Comparison of ENCODE assay signal across 17 cellular contexts in genomic region chr3:139574026-139574947, GRCh38. TPM values are rescaled to one million over a fixed set of nuclear protein-coding genes. Genes with fewer than 3 reads are reported as not detected.
DNase-seq lines count a peak whose midpoint lies in the region; ATAC-seq and TF ChIP-seq lines count a peak whose summit lies in the region.
"Had no signal": no experiment of that assay in that cellular context is flagged by ENCODE, and none has a peak within 500 bp of the region (broad histone marks: within the 10 kb centered on the region; RNA-seq: fewer than 3 reads in every experiment).

No MANE protein-coding gene starts in this region.

- no peaks in the 10 kb centered on the region for H3K27me3 Mint-ChIP-seq in naive thymus-derived CD4-positive, alpha-beta T cell

- intact Hi-C loops in Right ventricle myocardium inferior (cut with DNase I) = no loop called here
- intact Hi-C loops in OCI-LY7 (cut with micrococcal nuclease; ENCODE audit: unreplicated experiment) = no loop called here
- intact Hi-C loops in heart left ventricle (cut with DNase I) = no loop called here
- intact Hi-C loops in aorta (cut with DNase I) = no loop called here
- intact Hi-C loops in naive thymus-derived CD4-positive, alpha-beta T cell (cut with micrococcal nuclease) = no loop called here

- POLR2A ChIA-PET in OCI-LY7 (lab: Charles Lee) = interaction anchor here (0.7 kb wide), 1 partner anchor 15 kb away, joined by 3 read pairs; no protein-coding TSS in a partner anchor
- POLR2A ChIA-PET in naive thymus-derived CD4-positive, alpha-beta T cell (lab: Charles Lee) = no interaction called here

- H3K9me3 ChIP-seq in right atrium auricular region = no peaks in the 10 kb centered on the region
- H3K9me3 ChIP-seq in OCI-LY7 (ENCODE audit: low read length) = no peaks in the 10 kb centered on the region
- no peaks in the 10 kb centered on the region for H3K9me3 ChIP-seq in heart left ventricle
- no peaks in the 10 kb centered on the region for H3K9me3 ChIP-seq in aorta (ENCODE audit: control insufficient read depth, low read length)
- no peaks in the 10 kb centered on the region for H3K9me3 ChIP-seq in naive thymus-derived CD4-positive, alpha-beta T cell (ENCODE audit: control insufficient read depth in 2 of 3, low read length in 3 of 3)
- H3K9me3 ChIP-seq: uterus had no signal

- no peak overlapping the region for H3K27ac Mint-ChIP-seq in naive thymus-derived CD4-positive, alpha-beta T cell
- H3K27ac Mint-ChIP-seq: activated CD8-positive, alpha-beta T cell treated with anti-CD3 and anti-CD28 coated beads, Interleukin-2, amount 10 ng/mL, durations not matched to agents 7 days and 5 days had no signal

- TF ChIP-seq POLR2A in heart left ventricle (IDR thresholded peaks at IDR 0.05) = no peak

- no peaks in the 10 kb centered on the region for H3K27me3 ChIP-seq in right atrium auricular region
- H3K27me3 ChIP-seq in heart left ventricle = no peaks in the 10 kb centered on the region
- H3K27me3 ChIP-seq in aorta (ENCODE audit: control insufficient read depth in 1 of 2, insufficient read depth in 2 of 2, low read length in 1 of 2) = no peaks in the 10 kb centered on the region
- H3K27me3 ChIP-seq in naive thymus-derived CD4-positive, alpha-beta T cell (ENCODE audit: control insufficient read depth in 2 of 2, insufficient read depth in 2 of 2, low read length in 2 of 2) = no peaks in the 10 kb centered on the region
- H3K27me3 ChIP-seq: uterus had no signal

- ATAC-seq in Right ventricle myocardium inferior = peak; percentile 72
- ATAC-seq in heart left ventricle = peak in 3 of 4 donors; percentile 66 to 83 (median 72)
- ATAC-seq in aorta (ENCODE audit: low FRiP score) = peak; percentile 48
- no peak for ATAC-seq in naive thymus-derived CD4-positive, alpha-beta T cell
- ATAC-seq in HG02798 (IDR thresholded peaks at IDR 0.05; ENCODE audit: poor library complexity, unreplicated experiment) = no peak
- ATAC-seq: activated CD8-positive, alpha-beta T cell treated with anti-CD3 and anti-CD28 coated beads, Interleukin-2, amount 10 ng/mL, durations not matched to agents 7 days and 5 days had no signal

- BruUV-seq in OCI-LY7 (replicated peaks; lab: Mats Ljungman, UMichigan) = no TSS peak

- peaks cover 0 to 61% (median 43%) of the 10 kb centered on the region in 5 donors for H3K36me3 Mint-ChIP-seq in naive thymus-derived CD4-positive, alpha-beta T cell

- H3K79me2 ChIP-seq in OCI-LY7 (ENCODE audit: insufficient read depth, low read depth, low read length) = no peaks in the 10 kb centered on the region

- H4K20me1 ChIP-seq in OCI-LY7 (ENCODE audit: insufficient read depth, low read length) = no peaks in the 10 kb centered on the region

- no peak overlapping the region for H2AFZ ChIP-seq in OCI-LY7 (ENCODE audit: low read length)

- CTCF ChIA-PET in OCI-LY7 (lab: Charles Lee; ENCODE audit: unreplicated experiment) = no interaction called here
- CTCF ChIA-PET in naive thymus-derived CD4-positive, alpha-beta T cell (lab: Charles Lee) = interaction anchor here (0.6 kb wide), 1 partner anchor 146 kb away, joined by 3 read pairs; no protein-coding TSS in a partner anchor

- H3K4me3 ChIP-seq in right atrium auricular region = no peak overlapping the region
- H3K4me3 ChIP-seq in OCI-LY7 (ENCODE audit: low read depth, low read length, poor library complexity, severe bottlenecking) = no peak overlapping the region
- no peak overlapping the region for H3K4me3 ChIP-seq in heart left ventricle
- H3K4me3 ChIP-seq in aorta (ENCODE audit: low read length in 2 of 2) = no peak overlapping the region
- no peak overlapping the region for H3K4me3 ChIP-seq in naive thymus-derived CD4-positive, alpha-beta T cell (ENCODE audit: low read length)
- H3K4me3 ChIP-seq: uterus had no signal

- 43 to 71% (median 50%) methylated on average over 1 of the region's 1 CpG for WGBS in heart left ventricle, 4 donors
- 24 to 30% methylated on average over 1 of the region's 1 CpG for WGBS in aorta, 2 donors

- no peaks in the 10 kb centered on the region for H3K4me1 Mint-ChIP-seq in naive thymus-derived CD4-positive, alpha-beta T cell

- H3K27ac ChIP-seq in right atrium auricular region (no peak overlapping the region), OCI-LY7 (ENCODE audit: low read depth, low read length, poor library complexity, severe bottlenecking) (no peak overlapping the region), heart left ventricle (no peak overlapping the region), aorta (ENCODE audit: low read depth in 1 of 2, low read length in 2 of 2) (no peak overlapping the region)
- no peak overlapping the region for H3K27ac ChIP-seq in naive thymus-derived CD4-positive, alpha-beta T cell (ENCODE audit: low read depth, low read length)
- H3K27ac ChIP-seq: uterus had no signal

- no peak overlapping the region for H3K4me3 Mint-ChIP-seq in naive thymus-derived CD4-positive, alpha-beta T cell
- H3K4me3 Mint-ChIP-seq: activated CD8-positive, alpha-beta T cell treated with anti-CD3 and anti-CD28 coated beads, Interleukin-2, amount 10 ng/mL, durations not matched to agents 7 days and 5 days had no signal

- H3K9me3 Mint-ChIP-seq in naive thymus-derived CD4-positive, alpha-beta T cell = peaks cover 0 to 12% (median 7%) of the 10 kb centered on the region in 11 donors

- H3K4me1 ChIP-seq in right atrium auricular region = peaks cover 0 to 21% of the 10 kb centered on the region in 2 donors
- no peaks in the 10 kb centered on the region for H3K4me1 ChIP-seq in OCI-LY7 (ENCODE audit: insufficient read depth, low read length, poor library complexity, severe bottlenecking)
- H3K4me1 ChIP-seq in heart left ventricle = peaks cover 2 to 36% (median 19%) of the 10 kb centered on the region in 12 donors
- H3K4me1 ChIP-seq in aorta (ENCODE audit: control insufficient read depth in 1 of 2, insufficient read depth in 2 of 2, low read length in 2 of 2) = no peaks in the 10 kb centered on the region
- H3K4me1 ChIP-seq in naive thymus-derived CD4-positive, alpha-beta T cell (ENCODE audit: control insufficient read depth in 2 of 2, insufficient read depth in 2 of 2, low read length in 2 of 2) = no peaks in the 10 kb centered on the region
- H3K4me1 ChIP-seq: uterus had no signal

- peak; percentile 86 for DNase-seq in Right ventricle myocardium inferior (ENCODE audit: missing footprints)
- no peak for DNase-seq in right atrium auricular region (ENCODE audit: low spot score)
- DNase-seq in OCI-LY7 (ENCODE audit: low spot score) = no peak
- DNase-seq in heart left ventricle = peak; percentile 46 to 79 (median 64)
- DNase-seq in aorta = peak in 1 of 2 donors; percentile 55
- no peak for DNase-seq in NCI-H2107 (lab: John Stamatoyannopoulos, UW)
- no peak for DNase-seq in naive thymus-derived CD4-positive, alpha-beta T cell
- DNase-seq: activated CD8-positive, alpha-beta T cell treated with anti-CD3 and anti-CD28 coated beads, Interleukin-2, amount 10 ng/mL, durations not matched to agents 7 days and 5 days; activated gamma-delta T cell; central memory CD4-positive, alpha-beta T cell; erythroblast; H7; mesendoderm; NCI-H187; T1000 had no signal

- no peak overlapping the region for H3K4me2 ChIP-seq in OCI-LY7 (ENCODE audit: low read length)

- H3K9me2 ChIP-seq in OCI-LY7 (ENCODE audit: insufficient read depth, low read length) = no peaks in the 10 kb centered on the region

- peaks cover 7% of the 10 kb centered on the region for H3K36me3 ChIP-seq in right atrium auricular region
- no peaks in the 10 kb centered on the region for H3K36me3 ChIP-seq in OCI-LY7 (ENCODE audit: insufficient read depth, low read length)
- H3K36me3 ChIP-seq in heart left ventricle = peaks cover 0 to 22% (median 3%) of the 10 kb centered on the region in 9 donors
- H3K36me3 ChIP-seq in aorta (ENCODE audit: control insufficient read depth in 1 of 2, insufficient read depth in 2 of 2, low read length in 1 of 2) = peaks cover 0 to 4% of the 10 kb centered on the region in 2 donors
- H3K36me3 ChIP-seq in naive thymus-derived CD4-positive, alpha-beta T cell (ENCODE audit: control insufficient read depth in 2 of 3, insufficient read depth in 3 of 3, low read length in 3 of 3) = no peaks in the 10 kb centered on the region
- H3K36me3 ChIP-seq: uterus had no signal

- TF ChIP-seq CTCF in right atrium auricular region (IDR thresholded peaks at IDR 0.05) = no peak
- TF ChIP-seq CTCF in OCI-LY7 (conservative IDR thresholded peaks at IDR 0.05; ENCODE audit: low read length) = 0 out of 2 replicates have a peak, but pooled peaks have one; percentile 24
- TF ChIP-seq CTCF in heart left ventricle (IDR thresholded peaks at IDR 0.05) = no peak

RNA-seq across cellular contexts. Expression of gene RBP1, which starts 34.7 kb away (rescaled TPM):
- total RNA-seq in Right ventricle myocardium inferior (26.3 TPM), right atrium auricular region (10 to 100 TPM; 27.7 to 28.2 TPM), OCI-LY7 (2022) (not detected in 2 replicates), heart left ventricle (10 to 100 TPM in 8 of 9 donors, 1 to 10 TPM in 1; 9.4 to 32.0 (median 13.0) TPM), aorta (10 to 100 TPM; 26.8 to 31.0 TPM)
- not detected in 2 replicates for total RNA-seq in OCI-LY7 (2014; rRNA removed; shearing (Covaris generic))
- polyA plus RNA-seq in heart left ventricle (10 to 100 TPM; 26.4 to 27.5 TPM), aorta (10 to 100 TPM; 31.9 to 60.4 TPM)
- not detected for total RNA-seq in naive thymus-derived CD4-positive, alpha-beta T cell
- polyA plus RNA-seq in naive thymus-derived CD4-positive, alpha-beta T cell = not detected
- total RNA-seq: activated CD8-positive, alpha-beta T cell treated with anti-CD3 and anti-CD28 coated beads, Interleukin-2, amount 10 ng/mL, durations not matched to agents 7 days and 5 days had no signal

Comparison
In these comparisons a context has a peak if more than half of its experiments do, and no peak if none do; other contexts are left out.
1. DNase-seq: peak in Right ventricle myocardium inferior (single experiment) and heart left ventricle (5 of 5); none in right atrium auricular region (single experiment), OCI-LY7 (single experiment), NCI-H2107 (single experiment) and naive thymus-derived CD4-positive, alpha-beta T cell (0 of 9).
2. ATAC-seq: peak in Right ventricle myocardium inferior (single experiment), heart left ventricle (3 of 4) and aorta (single experiment); none in naive thymus-derived CD4-positive, alpha-beta T cell (single experiment) and HG02798 (single experiment).
3. RNA of gene RBP1, which starts 34.7 kb away (total RNA-seq): 26.8 to 31.0 TPM in aorta, 27.7 to 28.2 TPM in right atrium auricular region, 26.3 TPM in Right ventricle myocardium inferior (single experiment) and 9.4 to 32.0 TPM in heart left ventricle; not detected in OCI-LY7 and not detected in naive thymus-derived CD4-positive, alpha-beta T cell; every median in the first group is over 4 times any median in the second.